Comparison of ENCODE assay signal across 11 cellular contexts in the genomic region with DNA sequence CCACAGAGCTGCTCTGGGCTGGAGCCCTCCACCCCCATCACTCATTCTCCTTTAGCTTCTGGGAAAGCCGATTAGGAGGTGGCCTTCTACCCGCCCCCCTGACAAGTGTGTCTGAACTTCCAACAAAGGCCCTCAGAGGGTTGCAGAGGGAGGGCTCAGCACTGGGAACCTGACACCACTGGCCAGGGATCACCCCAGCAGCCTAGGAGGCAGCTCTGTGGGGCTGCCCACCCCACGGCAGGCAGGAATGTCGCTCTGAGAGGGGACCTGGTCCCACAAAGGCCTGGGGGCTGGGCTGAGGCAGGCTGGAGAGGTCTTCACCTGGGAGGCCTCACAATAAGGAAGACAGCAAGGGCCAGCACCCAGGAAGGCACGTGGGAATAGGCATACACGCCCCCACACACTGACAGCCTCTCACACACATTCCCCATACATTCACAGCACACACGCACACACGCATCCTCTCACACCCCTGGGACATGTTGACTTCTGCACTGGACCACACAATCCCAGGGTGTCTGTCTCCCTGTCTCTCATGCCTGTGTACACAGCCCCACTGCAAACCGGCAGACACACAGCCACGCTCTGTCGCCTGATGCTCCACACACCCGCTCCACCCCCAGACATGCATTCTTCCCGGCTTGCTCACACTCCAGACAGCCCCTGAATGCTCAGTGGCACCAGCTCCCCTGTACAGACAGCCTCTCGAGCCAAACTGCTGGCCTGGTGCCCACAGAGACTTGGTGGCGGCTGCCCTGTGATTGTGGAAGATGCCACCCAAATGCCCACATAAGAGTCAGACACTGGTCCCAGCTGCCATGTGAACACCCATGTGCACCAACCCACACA. TPM values are rescaled to one million over a fixed set of nuclear protein-coding genes. Genes with fewer than 3 reads are reported as not detected.
DNase-seq lines count a peak whose midpoint lies in the region; ATAC-seq and TF ChIP-seq lines count a peak whose summit lies in the region.
"Had no signal": no experiment of that assay in that cellular context is flagged by ENCODE, and none has a peak within 500 bp of the region (broad histone marks: within the 10 kb centered on the region; RNA-seq: fewer than 3 reads in every experiment).

No MANE protein-coding gene starts in this region.

- H3K4me1 ChIP-seq in PC-9 (replicated peaks; ENCODE audit: insufficient read depth) (peaks cover 83% of the 10 kb centered on the region), upper lobe of right lung (peaks cover 12% of the 10 kb centered on the region), stomach (peaks cover 12 to 32% (median 19%) of the 10 kb centered on the region in 4 donors)
- H3K4me1 ChIP-seq: BLaER1 had no signal

- TF ChIP-seq EP300 in stomach (IDR thresholded peaks at IDR 0.05): no peak

- H3K4me2 ChIP-seq in PC-9: peak overlapping the region; percentile 80
- H3K4me2 ChIP-seq: BLaER1 had no signal

- DNase-seq in activated T-cell treated with anti-CD3 and anti-CD28 coated beads, Interleukin-2, amount 50 U/mL, for 24 hours: no peak
- DNase-seq in activated T-cell treated with anti-CD3 and anti-CD28 coated beads, Interleukin-2, amount 50 U/mL, for 1 hour: no peak
- DNase-seq in PC-9 (peak; percentile 85 to 91), fibroblast of the conjunctiva (ENCODE audit: low read depth) (peak; percentile 28), upper lobe of right lung (peak; percentile 76), NCI-H345 (lab: John Stamatoyannopoulos, UW) (no peak), T-helper 2 cell (no peak), stomach (no peak)
- DNase-seq: erythroblast had no signal

- H4K20me1 ChIP-seq in PC-9 (ENCODE audit: insufficient read depth): no peaks in the 10 kb centered on the region

- CTCF ChIA-PET in PC-9 (lab: Charles Lee): interaction anchor here (1.3 kb wide), 1 partner anchor 32 kb away, joined by 8 read pairs; no protein-coding TSS in a partner anchor

- H3K9me2 ChIP-seq in PC-9 (ENCODE audit: insufficient read depth): no peaks in the 10 kb centered on the region

- peak overlapping the region; percentile 67 for H2AFZ ChIP-seq in PC-9

- no peaks in the 10 kb centered on the region for H3K9me3 ChIP-seq in PC-9 (ENCODE audit: insufficient read depth, low read depth)
- H3K9me3 ChIP-seq in upper lobe of right lung: no peaks in the 10 kb centered on the region
- H3K9me3 ChIP-seq in stomach: no peaks in the 10 kb centered on the region
- H3K9me3 ChIP-seq: BLaER1, Peyer's patch had no signal

- no peak overlapping the region for H3K4me3 Mint-ChIP-seq in activated T-cell treated with anti-CD3 and anti-CD28 coated beads, Interleukin-2, amount 50 U/mL, for 24 hours

- 58 to 76% (median 72%) methylated on average over 13 to 15 of the region's 15 CpGs for WGBS in stomach, 5 donors

- no peak for TF ChIP-seq CTCF in PC-9 (conservative IDR thresholded peaks at IDR 0.05)
- no peak for TF ChIP-seq CTCF in upper lobe of right lung (IDR thresholded peaks at IDR 0.05)
- no peak for TF ChIP-seq CTCF in stomach (IDR thresholded peaks at IDR 0.05)

- BruUV-seq in PC-9 (replicated peaks; lab: Mats Ljungman, UMichigan): no TSS peak

- no peaks in the 10 kb centered on the region for H3K36me3 Mint-ChIP-seq in activated T-cell treated with anti-CD3 and anti-CD28 coated beads, Interleukin-2, amount 50 U/mL, for 24 hours (ENCODE audit: low read depth)

- no peaks in the 10 kb centered on the region for H3K79me2 ChIP-seq in PC-9 (ENCODE audit: low read depth)

- H3K4me1 Mint-ChIP-seq in activated T-cell treated with anti-CD3 and anti-CD28 coated beads, Interleukin-2, amount 50 U/mL, for 24 hours (ENCODE audit: low read depth): peaks cover 15% of the 10 kb centered on the region

- intact Hi-C loops in PC-9 (cut with micrococcal nuclease; ENCODE audit: unreplicated experiment) (loop anchor here (1.0 to 5.0 kb wide), 3 partner anchors 31 to 188 kb away; a partner anchor contains a TSS), upper lobe of right lung (cut with DNase I) (loop anchor here (10.0 kb wide), 1 partner anchor 45 kb away; no protein-coding TSS in a partner anchor), stomach (cut with DNase I; ENCODE audit: low total_unique reads) (no loop called here)

- POLR2A ChIA-PET in PC-9 (lab: Charles Lee; ENCODE audit: unreplicated experiment): interaction anchor here (0.6 kb wide), 3 partner anchors 9 to 200 kb away, joined by 3 to 5 read pairs (median 3); no protein-coding TSS in a partner anchor

- peak overlapping the region; percentile 26 for H3K27ac Mint-ChIP-seq in activated T-cell treated with anti-CD3 and anti-CD28 coated beads, Interleukin-2, amount 50 U/mL, for 24 hours

- peak; percentile 56 for ATAC-seq in upper lobe of right lung

- H3K4me3 ChIP-seq in PC-9: peak overlapping the region; percentile 17; the same call in 1 of the 2 replicates
- H3K4me3 ChIP-seq in upper lobe of right lung: no peak overlapping the region
- no peak overlapping the region for H3K4me3 ChIP-seq in stomach
- H3K4me3 ChIP-seq: BLaER1, Peyer's patch had no signal

- H3K27me3 ChIP-seq in PC-9 (ENCODE audit: insufficient read depth, low read depth) (no peaks in the 10 kb centered on the region), upper lobe of right lung (peaks cover 4% of the 10 kb centered on the region), stomach (peaks cover 0 to 36% (median 0%) of the 10 kb centered on the region in 3 donors)
- H3K27me3 ChIP-seq: Peyer's patch had no signal

- H3K36me3 ChIP-seq in PC-9 (ENCODE audit: low read depth) (no peaks in the 10 kb centered on the region), upper lobe of right lung (no peaks in the 10 kb centered on the region), stomach (no peaks in the 10 kb centered on the region)
- H3K36me3 ChIP-seq: BLaER1, Peyer's patch had no signal

- peaks cover 44% of the 10 kb centered on the region for H3K27me3 Mint-ChIP-seq in activated T-cell treated with anti-CD3 and anti-CD28 coated beads, Interleukin-2, amount 50 U/mL, for 24 hours

- H3F3A ChIP-seq in PC-9 (ENCODE audit: insufficient read depth, low read depth): peaks cover 52% of the 10 kb centered on the region

- no peak for TF ChIP-seq POLR2A in stomach (IDR thresholded peaks at IDR 0.05)

- H3K27ac ChIP-seq in PC-9: peak overlapping the region; percentile 65
- H3K27ac ChIP-seq in upper lobe of right lung: no peak overlapping the region
- H3K27ac ChIP-seq in stomach: no peak overlapping the region
- H3K27ac ChIP-seq: BLaER1, Peyer's patch had no signal

- H3K9me3 Mint-ChIP-seq in activated T-cell treated with anti-CD3 and anti-CD28 coated beads, Interleukin-2, amount 50 U/mL, for 24 hours: no peaks in the 10 kb centered on the region

RNA-seq across cellular contexts. Expression of a gene that starts 30.7 kb away (rescaled TPM):
- total RNA-seq in PC-9 (2021): 0.79 and 1.0 TPM in 2 replicates
- total RNA-seq in upper lobe of right lung: not detected
- total RNA-seq in stomach: not detected
- polyA plus RNA-seq in stomach: not detected
- total RNA-seq: Peyer's patch had no signal

RNA-seq across cellular contexts. Expression of a gene that starts 31.2 kb away (rescaled TPM):
- not detected in 2 replicates for total RNA-seq in PC-9 (2021)
- total RNA-seq in upper lobe of right lung: not detected
- total RNA-seq in stomach: not detected
- not detected for polyA plus RNA-seq in stomach
- total RNA-seq: Peyer's patch had no signal

Comparison
In these comparisons a context has a peak if more than half of its experiments do, and no peak if none do; other contexts are left out.
1. DNase-seq: peak in PC-9 (2 of 2), fibroblast of the conjunctiva (single experiment) and upper lobe of right lung (single experiment); none in activated T-cell treated with anti-CD3 and anti-CD28 coated beads, Interleukin-2, amount 50 U/mL, for 24 hours (single experiment), activated T-cell treated with anti-CD3 and anti-CD28 coated beads, Interleukin-2, amount 50 U/mL, for 1 hour (single experiment), NCI-H345 (single experiment), T-helper 2 cell (0 of 5) and stomach (single experiment).